ENCODE assay signal across 14 cellular contexts in the genomic region with DNA sequence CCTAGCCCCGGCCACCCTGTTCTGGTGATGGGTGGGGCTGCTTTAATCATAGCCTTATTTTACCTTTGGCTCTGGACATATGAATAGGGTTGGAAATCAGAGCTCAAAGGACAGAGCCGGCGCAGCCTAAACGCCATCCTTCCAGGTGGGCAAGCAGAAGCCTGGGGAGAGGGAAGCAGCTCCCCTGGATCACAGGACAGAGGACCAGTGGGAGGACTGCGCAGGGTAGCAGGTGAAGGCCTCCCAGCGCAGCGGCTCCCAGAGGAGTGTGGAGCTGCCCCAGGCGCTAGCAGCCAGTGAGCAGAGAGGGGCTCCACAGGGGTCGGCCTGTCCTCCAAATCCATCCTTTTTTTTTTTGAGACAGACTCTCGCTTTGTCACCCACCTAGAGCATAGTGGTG. TPM values are rescaled to one million over a fixed set of nuclear protein-coding genes. Genes with fewer than 3 reads are reported as not detected.
"Had no signal": no experiment of that assay in that cellular context is flagged by ENCODE, and none has a peak within 500 bp of the region (broad histone marks: within the 10 kb centered on the region; RNA-seq: fewer than 3 reads in every experiment).

No MANE protein-coding gene starts in this region.

- H3K36me3 ChIP-seq: brain microvascular endothelial cell, cardiac muscle cell, MG63, SJCRH30, WERI-Rb-1 had no signal

- DNase-seq: activated T-cell treated with anti-CD3 and anti-CD28 coated beads for 4 hours, KG1 had no signal

- H3K9ac ChIP-seq: SK-N-SH had no signal

- H3K4me3 ChIP-seq: cardiac muscle cell, MG63, SJCRH30 had no signal

- H3K9me3 ChIP-seq: SJCRH30, SK-N-SH had no signal

- H3K27ac Mint-ChIP-seq: activated CD4-positive, alpha-beta memory T cell treated with anti-CD3 and anti-CD28 coated beads, Interleukin-2, amount 10 ng/mL, durations not matched to agents 7 days and 5 days; activated CD4-positive, alpha-beta T cell treated with anti-CD3 and anti-CD28 coated beads for 36 hours; activated naive CD4-positive, alpha-beta T cell treated with anti-CD3 and anti-CD28 coated beads, Interleukin-2, amount 10 ng/mL, durations not matched to agents 7 days and 5 days; activated naive CD8-positive, alpha-beta T cell treated with anti-CD3 and anti-CD28 coated beads for 36 hours; activated T-cell treated with anti-CD3 and anti-CD28 coated beads, Interleukin-2, amount 50 U/mL, for 72 hours; activated T-helper 2 cell treated with anti-CD3 and anti-CD28 coated beads, Interferon-gamma antibody, Interleukin-2, Interleukin-4, amounts not matched to agents 10 μg/mL and 5 μg/mL and 100 μg/mL, durations not matched to agents 14 hours and 24 hours and 36 hours had no signal

- H3K36me3 Mint-ChIP-seq: activated naive CD8-positive, alpha-beta T cell treated with anti-CD3 and anti-CD28 coated beads for 36 hours had no signal

- H3K4me3 Mint-ChIP-seq: activated CD4-positive, alpha-beta memory T cell treated with anti-CD3 and anti-CD28 coated beads, Interleukin-2, amount 10 ng/mL, durations not matched to agents 7 days and 5 days; activated CD4-positive, alpha-beta T cell treated with anti-CD3 and anti-CD28 coated beads for 36 hours; activated naive CD4-positive, alpha-beta T cell treated with anti-CD3 and anti-CD28 coated beads, Interleukin-2, amount 10 ng/mL, durations not matched to agents 7 days and 5 days; activated naive CD8-positive, alpha-beta T cell treated with anti-CD3 and anti-CD28 coated beads for 36 hours; activated T-cell treated with anti-CD3 and anti-CD28 coated beads, Interleukin-2, amount 50 U/mL, for 72 hours had no signal

- H3K27me3 ChIP-seq: cardiac muscle cell, MG63 had no signal

- H3K4me1 Mint-ChIP-seq: activated CD4-positive, alpha-beta T cell treated with anti-CD3 and anti-CD28 coated beads for 36 hours had no signal

- H3K9me3 Mint-ChIP-seq: activated T-helper 2 cell treated with anti-CD3 and anti-CD28 coated beads, Interferon-gamma antibody, Interleukin-2, Interleukin-4, amounts not matched to agents 10 μg/mL and 5 μg/mL and 100 μg/mL, durations not matched to agents 14 hours and 24 hours and 36 hours had no signal

- H3K27ac ChIP-seq: brain microvascular endothelial cell, cardiac muscle cell, SJCRH30, WERI-Rb-1 had no signal

- H3K4me2 ChIP-seq: SK-N-SH had no signal

RNA-seq across cellular contexts. Expression of gene CYS1, which starts 16.4 kb away (rescaled TPM):
- total RNA-seq: activated CD4-positive, alpha-beta T cell treated with anti-CD3 and anti-CD28 coated beads for 36 hours; activated naive CD8-positive, alpha-beta T cell treated with anti-CD3 and anti-CD28 coated beads for 36 hours; SJCRH30 had no signal
